ENCODE assay signal across 34 cellular contexts in the genomic region with DNA sequence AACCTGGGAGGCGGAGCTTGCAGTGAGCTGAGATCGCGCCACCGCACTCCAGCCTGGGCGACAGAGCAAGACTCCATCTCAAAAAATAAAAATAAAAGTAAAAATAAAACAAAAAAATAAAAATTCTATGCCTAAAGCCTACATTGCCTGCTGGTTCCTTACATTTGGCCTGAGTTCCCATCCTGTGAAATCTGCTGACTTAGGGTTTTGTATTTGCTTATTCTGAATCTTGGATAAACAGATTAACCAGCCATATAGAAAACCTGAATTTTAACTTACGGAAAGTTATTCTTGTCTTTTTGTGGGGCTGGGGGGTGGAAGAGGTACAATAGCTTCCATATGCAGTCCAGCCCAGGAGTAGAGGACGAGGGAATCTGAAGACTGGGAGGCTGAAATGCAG.
"Had no signal": no experiment of that assay in that cellular context is flagged by ENCODE, and none has a peak within 500 bp of the region (broad histone marks: within the 10 kb centered on the region; RNA-seq: fewer than 3 reads in every experiment).

No MANE protein-coding gene starts in this region.

- H3K27me3 ChIP-seq: adrenal gland, body of pancreas, brain microvascular endothelial cell, breast epithelium had no signal

- H3K36me3 ChIP-seq: brain microvascular endothelial cell, breast epithelium had no signal

- H3K27ac ChIP-seq: adrenal gland, body of pancreas, brain microvascular endothelial cell, breast epithelium, VCaP had no signal

- H3K4me1 ChIP-seq: adrenal gland, body of pancreas, breast epithelium had no signal

- H3K4me3 ChIP-seq: adrenal gland, body of pancreas, breast epithelium had no signal

- ATAC-seq: activated CD8-positive, alpha-beta T cell treated with anti-CD3 and anti-CD28 coated beads for 36 hours; activated naive CD4-positive, alpha-beta T cell treated with anti-CD3 and anti-CD28 coated beads, Interleukin-2, amount 50 U/mL, for 72 hours; activated T-cell treated with anti-CD3 and anti-CD28 coated beads, Interleukin-2, amount 50 U/mL, for 4 hours; activated T-cell treated with anti-CD3 and anti-CD28 coated beads, Interleukin-2, amount 50 U/mL, for 72 hours; activated T-helper 17 cell treated with anti-CD3 and anti-CD28 coated beads, Interleukin-2, amount 50 U/mL, for 72 hours; body of pancreas had no signal

- FAIRE-seq: astrocyte, TTC549 had no signal

- DNase-seq: activated B cell treated with CpG ODN at 0.5 μM for 24 hours; activated CD4-positive, alpha-beta memory T cell treated with anti-CD3 and anti-CD28 coated beads for 36 hours; activated CD4-positive, alpha-beta T cell treated with anti-CD3 and anti-CD28 coated beads for 4 hours; activated CD4-positive, alpha-beta T cell treated with anti-CD3 and anti-CD28 coated beads, Interleukin-2, amount 10 ng/mL, durations not matched to agents 24 days and 14 days; activated CD4-positive, alpha-beta T cell treated with anti-CD3 and anti-CD28 coated beads, Interleukin-2, amount 50 U/mL, for 1 hour; activated CD4-positive, alpha-beta T cell treated with anti-CD3 and anti-CD28 coated beads, Interleukin-2, amount 50 U/mL, for 4 hours; activated CD4-positive, CD25-positive, alpha-beta regulatory T cell treated with anti-CD3 and anti-CD28 coated beads, Interleukin-2, amount 50 U/mL, for 72 hours; activated CD8-positive, alpha-beta memory T cell treated with anti-CD3 and anti-CD28 coated beads, Interleukin-2, amount 50 U/mL, for 4 hours; activated CD8-positive, alpha-beta T cell treated with anti-CD3 and anti-CD28 coated beads for 36 hours; activated effector memory CD4-positive, alpha-beta T cell treated with anti-CD3 and anti-CD28 coated beads, Interleukin-2, amount 50 U/mL, for 16 hours; activated gamma-delta T cell treated with Interleukin-2 at 50 U/mL for 16 hours; activated naive CD4-positive, alpha-beta T cell; activated naive CD4-positive, alpha-beta T cell treated with anti-CD3 and anti-CD28 coated beads for 36 hours; activated naive CD4-positive, alpha-beta T cell treated with anti-CD3 and anti-CD28 coated beads, Interleukin-2, amount 50 U/mL, for 16 hours; activated naive CD8-positive, alpha-beta T cell treated with anti-CD3 and anti-CD28 coated beads for 36 hours; activated T-cell treated with anti-CD3 and anti-CD28 coated beads for 4 hours; activated T-cell treated with anti-CD3 and anti-CD28 coated beads, Interleukin-2, amount 50 U/mL, for 1 hour; activated T-cell treated with anti-CD3 and anti-CD28 coated beads, Interleukin-2, amount 50 U/mL, for 4 hours; activated T-cell treated with anti-CD3 and anti-CD28 coated beads, Interleukin-2, amount 50 U/mL, for 72 hours; adrenal gland; amniotic stem cell; aorta; body of pancreas; brain microvascular endothelial cell; central memory CD4-positive, alpha-beta T cell; T-helper 1 cell; T-helper 2 cell; T-helper 9 cell had no signal

- H3K9me3 ChIP-seq: adrenal gland, body of pancreas, breast epithelium had no signal
